In genomic region chr17:51103451-51103850, GRCh38 we compare ENCODE assay signal across 18 cellular contexts. TPM values are rescaled to one million over a fixed set of nuclear protein-coding genes. Genes with fewer than 3 reads are reported as not detected.
DNase-seq lines count a peak whose midpoint lies in the region; ATAC-seq and TF ChIP-seq lines count a peak whose summit lies in the region.
"Had no signal": no experiment of that assay in that cellular context is flagged by ENCODE, and none has a peak within 500 bp of the region (broad histone marks: within the 10 kb centered on the region; RNA-seq: fewer than 3 reads in every experiment).

No MANE protein-coding gene starts in this region.

- no peak for TF ChIP-seq CTCF in RWPE2 (IDR thresholded peaks at IDR 0.05; ENCODE audit: poor library complexity, severe bottlenecking)
- TF ChIP-seq CTCF in neutrophil (IDR thresholded peaks at IDR 0.05), result no peak
- no peak for TF ChIP-seq CTCF in ovary (IDR thresholded peaks at IDR 0.05)

- no peak for ATAC-seq in RWPE2 (ENCODE audit: low read depth)
- ATAC-seq: stimulated activated naive CD8-positive, alpha-beta T cell treated with anti-CD3 and anti-CD28 coated beads, Interleukin-15, amount 100 ng/mL, for 72 hours had no signal

- WGBS in ovary, 3 donors, result 73 to 91% (median 87%) methylated on average over 2 of the region's 2 CpGs

- H3K27me3 ChIP-seq in RWPE2 (ENCODE audit: insufficient read depth, poor library complexity, severe bottlenecking) (no peaks in the 10 kb centered on the region), neutrophil (no peaks in the 10 kb centered on the region), ovary (no peaks in the 10 kb centered on the region)

- DNase-seq in DMS114 treated with DMSO at 0.1 percent for 48 hours (lab: John Stamatoyannopoulos, UW; ENCODE audit: unreplicated experiment) (peak; percentile 30), RWPE2 (ENCODE audit: low spot score) (peak; percentile 15), islet precursor cell (peak; percentile 35), DMS53 (lab: John Stamatoyannopoulos, UW) (no peak), superior temporal gyrus (ENCODE audit: extremely low spot score) (no peak), HuH-7.5 (ENCODE audit: low spot score) (no peak), ovary (no peak)
- DNase-seq: activated CD4-positive, alpha-beta T cell treated with anti-CD3 and anti-CD28 coated beads for 1 hour; activated gamma-delta T cell treated with Interleukin-2 at 50 U/mL for 16 hours; amygdala; effector memory CD4-positive, alpha-beta T cell; hypothalamus; NCI-H2171 treated with DMSO at 0.1 percent for 48 hours; occipital lobe; stimulated activated CD4-positive, alpha-beta T cell treated with anti-CD3 and anti-CD28 coated beads, Interleukin-2, amount 100 ng/mL, for 24 hours; stimulated activated naive CD8-positive, alpha-beta T cell treated with anti-CD3 and anti-CD28 coated beads, Interleukin-15, amount 100 ng/mL, for 72 hours had no signal

- H3K4me1 ChIP-seq in RWPE2 (ENCODE audit: insufficient read depth, poor library complexity, severe bottlenecking) (no peaks in the 10 kb centered on the region), neutrophil (ENCODE audit: control insufficient read depth in 1 of 2, insufficient read depth in 1 of 2, low read depth in 1 of 2, low read length in 1 of 2) (peaks cover 0 to 10% of the 10 kb centered on the region in 2 experiments), ovary (ENCODE audit: insufficient read depth) (peaks cover 4% of the 10 kb centered on the region)

- intact Hi-C loops in ovary (cut with DNase I), result no loop called here

- TF ChIP-seq POLR2A in ovary (IDR thresholded peaks at IDR 0.05), result no peak

- no peak overlapping the region for H3K4me3 ChIP-seq in RWPE2 (ENCODE audit: severe bottlenecking)
- no peak overlapping the region for H3K4me3 ChIP-seq in neutrophil (ENCODE audit: low read depth in 1 of 2, low read length in 1 of 2)
- H3K4me3 ChIP-seq in ovary, result no peak overlapping the region
- H3K4me3 ChIP-seq: SK-N-MC had no signal

- H3K36me3 ChIP-seq in RWPE2 (ENCODE audit: low read depth) (no peaks in the 10 kb centered on the region), neutrophil (no peaks in the 10 kb centered on the region), ovary (no peaks in the 10 kb centered on the region)

- TF ChIP-seq EP300 in ovary (IDR thresholded peaks at IDR 0.05), result no peak

- no peak overlapping the region for H3K27ac ChIP-seq in RWPE2 (ENCODE audit: poor library complexity, severe bottlenecking)
- H3K27ac ChIP-seq in neutrophil, result peak overlapping the region; percentile 5
- no peak overlapping the region for H3K27ac ChIP-seq in ovary
- H3K27ac ChIP-seq: SK-N-MC had no signal

- H3K9me3 ChIP-seq in RWPE2 (ENCODE audit: severe bottlenecking), result no peaks in the 10 kb centered on the region
- H3K9me3 ChIP-seq in neutrophil, result no peaks in the 10 kb centered on the region
- H3K9me3 ChIP-seq in ovary, result no peaks in the 10 kb centered on the region

RNA-seq across cellular contexts. Expression of gene SPAG9, which starts 17.2 kb away (rescaled TPM):
- 100 to 1,000 TPM in 2 of 7 donors, 10 to 100 TPM in 5; 63.4 to 103 (median 89.5) TPM for total RNA-seq in ovary
- polyA plus RNA-seq in ovary, result 10 to 100 TPM; 28.8 to 69.6 TPM

RNA-seq across cellular contexts. Expression of gene NME1, which starts 49.9 kb away (rescaled TPM):
- total RNA-seq in ovary, result 10 to 100 TPM; 17.0 to 83.8 (median 50.5) TPM
- 10 to 100 TPM; 27.2 to 58.5 TPM for polyA plus RNA-seq in ovary

Comparison
In these comparisons a context has a peak if more than half of its experiments do, and no peak if none do; other contexts are left out.
1. DNase-seq: peak in DMS114 treated with DMSO at 0.1 percent for 48 hours (single experiment), RWPE2 (single experiment) and islet precursor cell (single experiment); none in DMS53 (single experiment), superior temporal gyrus (single experiment), HuH-7.5 (single experiment) and ovary (0 of 5).